Comparison of ENCODE assay signal across 8 cellular contexts in the genomic region with DNA sequence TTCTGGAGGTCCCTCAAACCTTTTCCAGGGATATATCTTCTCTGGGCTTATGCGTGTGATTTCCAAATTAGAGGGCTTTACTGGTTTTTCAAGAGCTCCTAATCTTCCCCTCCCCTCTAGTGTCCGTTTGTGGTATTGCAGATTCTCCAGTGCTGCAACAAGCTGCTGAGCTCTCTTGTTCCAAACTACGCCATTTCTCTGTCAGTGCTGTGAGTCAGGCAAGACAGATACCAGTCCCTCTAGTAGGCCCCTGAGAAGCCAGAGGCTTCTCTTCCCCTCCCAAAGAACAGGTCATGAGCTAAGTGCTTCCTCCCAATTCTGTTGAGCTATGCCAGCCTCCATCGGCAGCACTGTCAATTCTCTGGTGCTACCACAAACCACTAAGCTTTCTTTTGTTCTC.
DNase-seq lines count a peak whose midpoint lies in the region; ATAC-seq and TF ChIP-seq lines count a peak whose summit lies in the region.

No MANE protein-coding gene starts in this region.

- H3K27ac ChIP-seq in fibroblast of lung (ENCODE audit: insufficient read depth, low read length) = no peak overlapping the region
- H3K27ac ChIP-seq in trophoblast cell (ENCODE audit: low read depth, low read length) = no peak overlapping the region

- H3K4me2 ChIP-seq in fibroblast of lung (ENCODE audit: extremely low read depth, insufficient read depth, low read length) = no peak overlapping the region
- no peak overlapping the region for H3K4me2 ChIP-seq in trophoblast cell (ENCODE audit: low read length)

- no peak overlapping the region for H3K4ac ChIP-seq in trophoblast cell (ENCODE audit: low read depth, low read length)

- no peak overlapping the region for H2BK5ac ChIP-seq in trophoblast cell (ENCODE audit: low read depth, low read length, poor library complexity)

- no peaks in the 10 kb centered on the region for H3K27me3 Mint-ChIP-seq in activated CD8-positive, alpha-beta memory T cell treated with anti-CD3 and anti-CD28 coated beads, Interleukin-2, amount 10 ng/mL, durations not matched to agents 7 days and 5 days

- H3K14ac ChIP-seq in trophoblast cell (ENCODE audit: low read length) = no peak overlapping the region

- H3K4me1 ChIP-seq in fibroblast of lung (ENCODE audit: control insufficient read depth, extremely low read depth, insufficient read depth, low read length) (peaks cover 3% of the 10 kb centered on the region), trophoblast cell (ENCODE audit: control insufficient read depth in 1 of 2, insufficient read depth in 2 of 2, low read length in 2 of 2) (peaks cover 0 to 4% of the 10 kb centered on the region in 2 experiments)

- H3K9me3 ChIP-seq in fibroblast of lung (ENCODE audit: control insufficient read depth, insufficient read depth, low read depth, low read length) (no peaks in the 10 kb centered on the region), trophoblast cell (ENCODE audit: insufficient read depth, low read depth, low read length) (no peaks in the 10 kb centered on the region)

- DNase-seq in AG10803 (ENCODE audit: low read depth) (peak; percentile 86), GM20000 (ENCODE audit: low spot score) (peak; percentile 36), NCI-H82 (lab: John Stamatoyannopoulos, UW) (peak; percentile 80), fibroblast of lung (ENCODE audit: low read depth in 2 of 2) (peak; percentile 88 to 97), trophoblast cell (peak; percentile 74 to 94)
- peak; percentile 79 for DNase-seq in activated CD8-positive, alpha-beta memory T cell treated with anti-CD3 and anti-CD28 coated beads, Interleukin-2, amount 10 ng/mL, durations not matched to agents 7 days and 5 days

- peak; percentile 85 for ATAC-seq in activated CD8-positive, alpha-beta memory T cell treated with anti-CD3 and anti-CD28 coated beads, Interleukin-2, amount 10 ng/mL, durations not matched to agents 7 days and 5 days
- ATAC-seq in HG03175 (IDR thresholded peaks at IDR 0.05; ENCODE audit: unreplicated experiment) (no peak), HG02763 (IDR thresholded peaks at IDR 0.05; ENCODE audit: unreplicated experiment) (no peak)

- H2AK5ac ChIP-seq in trophoblast cell (ENCODE audit: low read length) = no peak overlapping the region

- TF ChIP-seq CTCF in AG10803 (conservative IDR thresholded peaks at IDR 0.05; ENCODE audit: low read length) (peak; percentile 97), GM20000 (IDR thresholded peaks at IDR 0.05; ENCODE audit: extremely low read depth, missing control alignments) (peak; percentile 67), fibroblast of lung (conservative IDR thresholded peaks at IDR 0.05 in 1 of 2, IDR thresholded peaks at IDR 0.05 in 1 of 2; ENCODE audit: low read depth in 1 of 2, low read length in 2 of 2) (peak; percentile 96 to 97)

- H4K91ac ChIP-seq in trophoblast cell (ENCODE audit: low read depth, low read length) = no peak overlapping the region

- no peak overlapping the region for H3K23ac ChIP-seq in trophoblast cell (ENCODE audit: low read length)

- H3K79me2 ChIP-seq in fibroblast of lung (ENCODE audit: control insufficient read depth, insufficient read depth, low read length) (no peaks in the 10 kb centered on the region), trophoblast cell (ENCODE audit: control insufficient read depth, insufficient read depth, low read length, poor library complexity) (no peaks in the 10 kb centered on the region)

- H3K36me3 ChIP-seq in fibroblast of lung (ENCODE audit: control insufficient read depth, insufficient read depth, low read length) = no peaks in the 10 kb centered on the region
- peaks cover 0 to 3% of the 10 kb centered on the region in 2 experiments for H3K36me3 ChIP-seq in trophoblast cell (ENCODE audit: control insufficient read depth in 1 of 2, insufficient read depth in 2 of 2, low read length in 2 of 2)

- no peak overlapping the region for H4K8ac ChIP-seq in trophoblast cell (ENCODE audit: low read depth, low read length)

- no peak overlapping the region for H4K12ac ChIP-seq in trophoblast cell (ENCODE audit: low read depth, low read length)

- H3K9me3 Mint-ChIP-seq in activated CD8-positive, alpha-beta memory T cell treated with anti-CD3 and anti-CD28 coated beads, Interleukin-2, amount 10 ng/mL, durations not matched to agents 7 days and 5 days (ENCODE audit: low read depth) = no peaks in the 10 kb centered on the region

- H2AFZ ChIP-seq in fibroblast of lung (ENCODE audit: low read length) (no peak overlapping the region), trophoblast cell (ENCODE audit: insufficient read depth, low read length, poor library complexity) (no peak overlapping the region)

- no peaks in the 10 kb centered on the region for H3K27me3 ChIP-seq in fibroblast of lung (ENCODE audit: control insufficient read depth, insufficient read depth, low read length)
- no peaks in the 10 kb centered on the region for H3K27me3 ChIP-seq in trophoblast cell (ENCODE audit: insufficient read depth, low read length)

- no peak overlapping the region for H3K18ac ChIP-seq in trophoblast cell (ENCODE audit: low read length)

- no peaks in the 10 kb centered on the region for H4K20me1 ChIP-seq in fibroblast of lung (ENCODE audit: control insufficient read depth, extremely low read depth, insufficient read depth, low read length)

- H3K4me3 Mint-ChIP-seq in activated CD8-positive, alpha-beta memory T cell treated with anti-CD3 and anti-CD28 coated beads, Interleukin-2, amount 10 ng/mL, durations not matched to agents 7 days and 5 days = no peak overlapping the region

- WGBS in trophoblast cell (ENCODE audit: extremely low coverage, insufficient coverage, insufficient read length) = no CpG with 5 or more reads among the region's 4 CpGs

- H2BK12ac ChIP-seq in trophoblast cell (ENCODE audit: low read length) = no peak overlapping the region

- peak overlapping the region; percentile 54 for H3K27ac Mint-ChIP-seq in activated CD8-positive, alpha-beta memory T cell treated with anti-CD3 and anti-CD28 coated beads, Interleukin-2, amount 10 ng/mL, durations not matched to agents 7 days and 5 days

- H3K4me3 ChIP-seq in AG10803 (ENCODE audit: low read length) (no peak overlapping the region), fibroblast of lung (replicated peaks in 1 of 4; ENCODE audit: control extremely low read depth in 1 of 4, insufficient read depth in 1 of 4, low read depth in 3 of 4, low read length in 4 of 4) (no peak overlapping the region), trophoblast cell (ENCODE audit: low read depth, low read length) (no peak overlapping the region)

- H3K36me3 Mint-ChIP-seq in activated CD8-positive, alpha-beta memory T cell treated with anti-CD3 and anti-CD28 coated beads, Interleukin-2, amount 10 ng/mL, durations not matched to agents 7 days and 5 days = peaks cover 35% of the 10 kb centered on the region

- CTCF ChIA-PET in activated CD8-positive, alpha-beta memory T cell treated with anti-CD3 and anti-CD28 coated beads, Interleukin-2, amount 10 ng/mL, durations not matched to agents 7 days and 5 days (lab: Charles Lee) = interaction anchor here (0.8 to 1.9 kb wide), 23 partner anchors 9 to 499 kb away, joined by 3 to 22 read pairs (median 4); no protein-coding TSS in a partner anchor

- peaks cover 33% of the 10 kb centered on the region for H3K4me1 Mint-ChIP-seq in activated CD8-positive, alpha-beta memory T cell treated with anti-CD3 and anti-CD28 coated beads, Interleukin-2, amount 10 ng/mL, durations not matched to agents 7 days and 5 days

- no peak overlapping the region for H2BK120ac ChIP-seq in trophoblast cell (ENCODE audit: insufficient read depth, low read length, poor library complexity)

- H3K9ac ChIP-seq in fibroblast of lung (ENCODE audit: insufficient read depth, low read length) (no peak overlapping the region), trophoblast cell (ENCODE audit: low read length) (no peak overlapping the region)

- H3K79me1 ChIP-seq in trophoblast cell (ENCODE audit: low read length) = peaks cover 2% of the 10 kb centered on the region

Comparison
In these comparisons a context has a peak if more than half of its experiments do, and no peak if none do; other contexts are left out.
1. DNase-seq: peak in every context shown above with its lines; median percentile 92 in fibroblast of lung; 86 in AG10803; 84 in trophoblast cell; 80 in NCI-H82; 79 in activated CD8-positive, alpha-beta memory T cell treated with anti-CD3 and anti-CD28 coated beads, Interleukin-2, amount 10 ng/mL, durations not matched to agents 7 days and 5 days; 36 in GM20000.